In the genomic region with DNA sequence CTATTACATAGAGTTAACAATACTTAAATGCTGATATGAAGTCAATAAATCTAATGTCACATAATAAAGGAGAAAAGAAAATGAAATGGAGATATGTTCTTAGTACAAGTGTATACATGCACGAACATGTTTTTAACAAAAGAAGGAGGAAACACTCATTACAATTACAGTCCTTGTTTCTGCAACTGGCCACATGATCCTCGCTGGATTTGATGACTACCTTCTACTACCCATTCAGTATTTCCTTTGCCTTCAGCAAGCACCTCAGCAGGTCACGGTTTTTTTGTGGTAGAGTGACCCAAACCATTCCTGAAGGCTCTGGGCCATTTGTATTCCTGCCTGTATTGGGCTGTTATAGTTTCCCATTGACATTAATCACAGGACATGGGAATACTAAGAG, we compare ENCODE assay signal across 18 cellular contexts.
DNase-seq lines count a peak whose midpoint lies in the region; ATAC-seq and TF ChIP-seq lines count a peak whose summit lies in the region.
"Had no signal": no experiment of that assay in that cellular context is flagged by ENCODE, and none has a peak within 500 bp of the region (broad histone marks: within the 10 kb centered on the region; RNA-seq: fewer than 3 reads in every experiment).

No MANE protein-coding gene starts in this region.

- no peaks in the 10 kb centered on the region for H3K4me1 ChIP-seq in foreskin keratinocyte
- H3K4me1 ChIP-seq: A549, BLaER1 had no signal

- no peaks in the 10 kb centered on the region for H3K4me1 Mint-ChIP-seq in T-cell
- H3K4me1 Mint-ChIP-seq: CD14-positive monocyte; CD4-positive, alpha-beta memory T cell; GM23338 had no signal

- H3K27me3 Mint-ChIP-seq in T-cell: no peaks in the 10 kb centered on the region
- H3K27me3 Mint-ChIP-seq: CD4-positive, alpha-beta memory T cell had no signal

- DNase-seq in DMS79 treated with DMSO at 0.1 percent for 48 hours (lab: John Stamatoyannopoulos, UW) (peak; percentile 35), DMS79 (lab: John Stamatoyannopoulos, UW) (no peak), DMS153 (lab: John Stamatoyannopoulos, UW) (peak; percentile 51), NCI-H69 (lab: John Stamatoyannopoulos, UW) (peak; percentile 45), foreskin keratinocyte (peak; percentile 26 to 49), T-cell (no peak)
- DNase-seq: CD4-positive, alpha-beta memory T cell; GDM1; HCEC 1CT; IMR-90 had no signal

- POLR2A ChIA-PET in T-cell (lab: Charles Lee): no interaction called here

- no peak overlapping the region for H3K4me3 Mint-ChIP-seq in T-cell
- H3K4me3 Mint-ChIP-seq: CD14-positive monocyte; CD4-positive, alpha-beta memory T cell; GM23338 had no signal

- CTCF ChIA-PET in T-cell (lab: Charles Lee): no interaction called here

- no peak overlapping the region for H3K27ac Mint-ChIP-seq in T-cell
- H3K27ac Mint-ChIP-seq: CD14-positive monocyte; CD4-positive, alpha-beta memory T cell; GM23338 had no signal

- ATAC-seq in foreskin keratinocyte (no peak), T-cell (replicated peaks in 1 of 4) (no peak), HG03159 (IDR thresholded peaks at IDR 0.05; ENCODE audit: unreplicated experiment) (no peak)
- ATAC-seq: A549, GM23338, K562 had no signal

- no peaks in the 10 kb centered on the region for H3K27me3 ChIP-seq in foreskin keratinocyte
- H3K27me3 ChIP-seq: BLaER1 had no signal

- TF ChIP-seq CTCF in foreskin keratinocyte (conservative IDR thresholded peaks at IDR 0.05): no peak

- H3K27ac ChIP-seq in foreskin keratinocyte: no peak overlapping the region
- H3K27ac ChIP-seq: 22Rv1, A549, BLaER1, HL-60 had no signal

- H3K36me3 Mint-ChIP-seq in T-cell: no peaks in the 10 kb centered on the region
- H3K36me3 Mint-ChIP-seq: CD14-positive monocyte; CD4-positive, alpha-beta memory T cell had no signal

- peaks cover 2 to 20% (median 15%) of the 10 kb centered on the region in 3 donors for H3K9me3 Mint-ChIP-seq in T-cell

Comparison
In these comparisons a context has a peak if more than half of its experiments do, and no peak if none do; other contexts are left out.
1. DNase-seq: peak in DMS79 treated with DMSO at 0.1 percent for 48 hours (single experiment), DMS153 (single experiment), NCI-H69 (single experiment) and foreskin keratinocyte (2 of 2); none in DMS79 (single experiment) and T-cell (0 of 34).